In the genomic region with DNA sequence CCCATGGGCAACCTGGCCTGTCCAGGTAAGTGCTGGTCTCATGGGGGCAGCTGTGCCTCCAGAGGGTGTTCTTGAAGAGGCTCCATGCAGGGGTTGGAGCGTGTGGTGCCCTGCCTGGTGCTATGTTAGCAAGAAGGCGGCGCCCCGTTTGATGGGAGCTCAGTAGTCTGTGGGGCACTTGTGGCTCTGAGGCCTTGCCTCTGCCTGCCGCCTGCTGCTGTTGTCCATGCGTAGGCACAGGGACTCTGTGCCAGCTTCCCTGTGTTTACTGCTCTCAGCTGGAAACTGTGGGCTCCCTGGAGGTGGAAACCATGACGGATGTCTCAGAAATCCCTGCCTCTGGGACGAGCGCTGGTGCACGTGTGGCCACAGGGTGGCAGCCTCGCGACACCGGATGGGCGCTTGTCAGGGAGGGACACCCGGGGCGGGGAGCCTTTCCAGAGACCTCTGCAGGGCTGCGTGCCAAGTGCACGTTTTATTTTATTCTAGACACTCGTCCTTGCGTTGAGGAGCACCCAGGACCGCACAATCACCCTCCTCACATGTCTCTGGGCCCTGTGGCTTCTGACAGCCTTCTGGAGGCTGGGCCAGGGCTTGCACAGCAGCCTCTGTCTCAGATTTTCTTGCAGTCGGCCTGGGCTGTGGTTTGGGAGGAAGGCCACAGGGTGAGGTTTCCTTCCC, we compare ENCODE assay signal across 1 cellular context.
TF ChIP-seq lines count a peak whose summit lies in the region.

No MANE protein-coding gene starts in this region.

TF ChIP-seq in HepG2, 621 proteins besides CTCF, POLR2A, EP300 and RAD21 (continued from another document and continues in another):
- TF ChIP-seq, protein P1, sequence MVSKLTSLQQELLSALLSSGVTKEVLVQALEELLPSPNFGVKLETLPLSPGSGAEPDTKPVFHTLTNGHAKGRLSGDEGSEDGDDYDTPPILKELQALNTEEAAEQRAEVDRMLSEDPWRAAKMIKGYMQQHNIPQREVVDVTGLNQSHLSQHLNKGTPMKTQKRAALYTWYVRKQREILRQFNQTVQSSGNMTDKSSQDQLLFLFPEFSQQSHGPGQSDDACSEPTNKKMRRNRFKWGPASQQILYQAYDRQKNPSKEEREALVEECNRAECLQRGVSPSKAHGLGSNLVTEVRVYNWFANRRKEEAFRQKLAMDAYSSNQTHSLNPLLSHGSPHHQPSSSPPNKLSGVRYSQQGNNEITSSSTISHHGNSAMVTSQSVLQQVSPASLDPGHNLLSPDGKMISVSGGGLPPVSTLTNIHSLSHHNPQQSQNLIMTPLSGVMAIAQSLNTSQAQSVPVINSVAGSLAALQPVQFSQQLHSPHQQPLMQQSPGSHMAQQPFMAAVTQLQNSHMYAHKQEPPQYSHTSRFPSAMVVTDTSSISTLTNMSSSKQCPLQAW (CRISPR knock-in tag; IDR thresholded peaks at IDR 0.05) = peak; percentile 61; the same call in 1 of the 2 replicates
- TF ChIP-seq CBX2 (IDR thresholded peaks at IDR 0.05; ENCODE audit: low read depth, low read length) (no peak), CBX2 (CRISPR knock-in tag; IDR thresholded peaks at IDR 0.05; ENCODE audit: low read depth) (no peak), ZMAT3 (CRISPR knock-in tag; conservative IDR thresholded peaks at IDR 0.05) (no peak), ZC3H4 (CRISPR knock-in tag; IDR thresholded peaks at IDR 0.05; ENCODE audit: borderline replicate concordance) (no peak), TGIF2 (CRISPR knock-in tag; IDR thresholded peaks at IDR 0.05) (no peak), BRCA1 (CRISPR knock-in tag; IDR thresholded peaks at IDR 0.05) (no peak), ZNF30 (CRISPR knock-in tag; IDR thresholded peaks at IDR 0.05) (no peak), FOSL2 (CRISPR knock-in tag; IDR thresholded peaks at IDR 0.05) (peak; percentile 39; the same call in 1 of the 2 replicates), ZFP36L1 (CRISPR knock-in tag; IDR thresholded peaks at IDR 0.05) (no peak), ZNF33A (CRISPR knock-in tag; IDR thresholded peaks at IDR 0.05; ENCODE audit: borderline replicate concordance) (no peak), ZNF20 (CRISPR knock-in tag; IDR thresholded peaks at IDR 0.05) (no peak), ESRRA (CRISPR knock-in tag; IDR thresholded peaks at IDR 0.05; ENCODE audit: low read depth) (no peak), ZNF292 (CRISPR knock-in tag; IDR thresholded peaks at IDR 0.05; ENCODE audit: borderline replicate concordance, low read depth) (no peak), ATM (IDR thresholded peaks at IDR 0.05; ENCODE audit: borderline replicate concordance) (no peak), NR1H2 (CRISPR knock-in tag; IDR thresholded peaks at IDR 0.05; ENCODE audit: borderline replicate concordance, low read depth) (no peak), ZSCAN31 (CRISPR knock-in tag; IDR thresholded peaks at IDR 0.05; ENCODE audit: low read depth) (no peak), MTA3 (CRISPR knock-in tag; IDR thresholded peaks at IDR 0.05) (no peak), MAFK (conservative IDR thresholded peaks at IDR 0.05 in 1 of 2, IDR thresholded peaks at IDR 0.05 in 1 of 2; ENCODE audit: low read length in 2 of 2) (no peak), FOXJ3 (CRISPR knock-in tag; IDR thresholded peaks at IDR 0.05; ENCODE audit: borderline replicate concordance) (no peak), ZNF225 (CRISPR knock-in tag; IDR thresholded peaks at IDR 0.05) (no peak), PITX1 (CRISPR knock-in tag; IDR thresholded peaks at IDR 0.05) (no peak), SAP130 (CRISPR knock-in tag; IDR thresholded peaks at IDR 0.05; ENCODE audit: low read depth) (peak; percentile 18; the same call in 1 of the 2 replicates), ZNF577 (CRISPR knock-in tag; IDR thresholded peaks at IDR 0.05; ENCODE audit: borderline replicate concordance, low read depth) (no peak), CHD2 (IDR thresholded peaks at IDR 0.05; ENCODE audit: low read depth, low read length) (no peak), ZNF224 (CRISPR knock-in tag; IDR thresholded peaks at IDR 0.05) (no peak), AKAP8 (CRISPR knock-in tag; IDR thresholded peaks at IDR 0.05) (no peak), NFE2 (CRISPR knock-in tag; IDR thresholded peaks at IDR 0.05) (no peak), ZSCAN25 (CRISPR knock-in tag; IDR thresholded peaks at IDR 0.05) (no peak), MXD4 (CRISPR knock-in tag; IDR thresholded peaks at IDR 0.05) (no peak), AHR (CRISPR knock-in tag; IDR thresholded peaks at IDR 0.05) (no peak), RBM39 (IDR thresholded peaks at IDR 0.05; ENCODE audit: low read depth, low read length, poor library complexity, severe bottlenecking) (peak; percentile 39), HDAC1 (CRISPR knock-in tag; IDR thresholded peaks at IDR 0.05) (no peak), ZNF263 (CRISPR knock-in tag; IDR thresholded peaks at IDR 0.05) (peak; percentile 44; the same call in 1 of the 2 replicates), KDM1A (CRISPR knock-in tag; IDR thresholded peaks at IDR 0.05) (no peak), SOX13 (IDR thresholded peaks at IDR 0.05) (no peak), SOX13 (CRISPR knock-in tag; conservative IDR thresholded peaks at IDR 0.05 in 1 of 2, IDR thresholded peaks at IDR 0.05 in 1 of 2) (no peak), ZMYM3 (CRISPR knock-in tag; IDR thresholded peaks at IDR 0.05) (no peak)
- TF ChIP-seq, protein P2, sequence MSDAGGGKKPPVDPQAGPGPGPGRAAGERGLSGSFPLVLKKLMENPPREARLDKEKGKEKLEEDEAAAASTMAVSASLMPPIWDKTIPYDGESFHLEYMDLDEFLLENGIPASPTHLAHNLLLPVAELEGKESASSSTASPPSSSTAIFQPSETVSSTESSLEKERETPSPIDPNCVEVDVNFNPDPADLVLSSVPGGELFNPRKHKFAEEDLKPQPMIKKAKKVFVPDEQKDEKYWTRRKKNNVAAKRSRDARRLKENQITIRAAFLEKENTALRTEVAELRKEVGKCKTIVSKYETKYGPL (CRISPR knock-in tag; IDR thresholded peaks at IDR 0.05) = no peak
- TF ChIP-seq, protein P3, sequence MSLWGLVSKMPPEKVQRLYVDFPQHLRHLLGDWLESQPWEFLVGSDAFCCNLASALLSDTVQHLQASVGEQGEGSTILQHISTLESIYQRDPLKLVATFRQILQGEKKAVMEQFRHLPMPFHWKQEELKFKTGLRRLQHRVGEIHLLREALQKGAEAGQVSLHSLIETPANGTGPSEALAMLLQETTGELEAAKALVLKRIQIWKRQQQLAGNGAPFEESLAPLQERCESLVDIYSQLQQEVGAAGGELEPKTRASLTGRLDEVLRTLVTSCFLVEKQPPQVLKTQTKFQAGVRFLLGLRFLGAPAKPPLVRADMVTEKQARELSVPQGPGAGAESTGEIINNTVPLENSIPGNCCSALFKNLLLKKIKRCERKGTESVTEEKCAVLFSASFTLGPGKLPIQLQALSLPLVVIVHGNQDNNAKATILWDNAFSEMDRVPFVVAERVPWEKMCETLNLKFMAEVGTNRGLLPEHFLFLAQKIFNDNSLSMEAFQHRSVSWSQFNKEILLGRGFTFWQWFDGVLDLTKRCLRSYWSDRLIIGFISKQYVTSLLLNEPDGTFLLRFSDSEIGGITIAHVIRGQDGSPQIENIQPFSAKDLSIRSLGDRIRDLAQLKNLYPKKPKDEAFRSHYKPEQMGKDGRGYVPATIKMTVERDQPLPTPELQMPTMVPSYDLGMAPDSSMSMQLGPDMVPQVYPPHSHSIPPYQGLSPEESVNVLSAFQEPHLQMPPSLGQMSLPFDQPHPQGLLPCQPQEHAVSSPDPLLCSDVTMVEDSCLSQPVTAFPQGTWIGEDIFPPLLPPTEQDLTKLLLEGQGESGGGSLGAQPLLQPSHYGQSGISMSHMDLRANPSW (CRISPR knock-in tag; IDR thresholded peaks at IDR 0.05; ENCODE audit: borderline replicate concordance) = no peak
- TF ChIP-seq, protein P4, sequence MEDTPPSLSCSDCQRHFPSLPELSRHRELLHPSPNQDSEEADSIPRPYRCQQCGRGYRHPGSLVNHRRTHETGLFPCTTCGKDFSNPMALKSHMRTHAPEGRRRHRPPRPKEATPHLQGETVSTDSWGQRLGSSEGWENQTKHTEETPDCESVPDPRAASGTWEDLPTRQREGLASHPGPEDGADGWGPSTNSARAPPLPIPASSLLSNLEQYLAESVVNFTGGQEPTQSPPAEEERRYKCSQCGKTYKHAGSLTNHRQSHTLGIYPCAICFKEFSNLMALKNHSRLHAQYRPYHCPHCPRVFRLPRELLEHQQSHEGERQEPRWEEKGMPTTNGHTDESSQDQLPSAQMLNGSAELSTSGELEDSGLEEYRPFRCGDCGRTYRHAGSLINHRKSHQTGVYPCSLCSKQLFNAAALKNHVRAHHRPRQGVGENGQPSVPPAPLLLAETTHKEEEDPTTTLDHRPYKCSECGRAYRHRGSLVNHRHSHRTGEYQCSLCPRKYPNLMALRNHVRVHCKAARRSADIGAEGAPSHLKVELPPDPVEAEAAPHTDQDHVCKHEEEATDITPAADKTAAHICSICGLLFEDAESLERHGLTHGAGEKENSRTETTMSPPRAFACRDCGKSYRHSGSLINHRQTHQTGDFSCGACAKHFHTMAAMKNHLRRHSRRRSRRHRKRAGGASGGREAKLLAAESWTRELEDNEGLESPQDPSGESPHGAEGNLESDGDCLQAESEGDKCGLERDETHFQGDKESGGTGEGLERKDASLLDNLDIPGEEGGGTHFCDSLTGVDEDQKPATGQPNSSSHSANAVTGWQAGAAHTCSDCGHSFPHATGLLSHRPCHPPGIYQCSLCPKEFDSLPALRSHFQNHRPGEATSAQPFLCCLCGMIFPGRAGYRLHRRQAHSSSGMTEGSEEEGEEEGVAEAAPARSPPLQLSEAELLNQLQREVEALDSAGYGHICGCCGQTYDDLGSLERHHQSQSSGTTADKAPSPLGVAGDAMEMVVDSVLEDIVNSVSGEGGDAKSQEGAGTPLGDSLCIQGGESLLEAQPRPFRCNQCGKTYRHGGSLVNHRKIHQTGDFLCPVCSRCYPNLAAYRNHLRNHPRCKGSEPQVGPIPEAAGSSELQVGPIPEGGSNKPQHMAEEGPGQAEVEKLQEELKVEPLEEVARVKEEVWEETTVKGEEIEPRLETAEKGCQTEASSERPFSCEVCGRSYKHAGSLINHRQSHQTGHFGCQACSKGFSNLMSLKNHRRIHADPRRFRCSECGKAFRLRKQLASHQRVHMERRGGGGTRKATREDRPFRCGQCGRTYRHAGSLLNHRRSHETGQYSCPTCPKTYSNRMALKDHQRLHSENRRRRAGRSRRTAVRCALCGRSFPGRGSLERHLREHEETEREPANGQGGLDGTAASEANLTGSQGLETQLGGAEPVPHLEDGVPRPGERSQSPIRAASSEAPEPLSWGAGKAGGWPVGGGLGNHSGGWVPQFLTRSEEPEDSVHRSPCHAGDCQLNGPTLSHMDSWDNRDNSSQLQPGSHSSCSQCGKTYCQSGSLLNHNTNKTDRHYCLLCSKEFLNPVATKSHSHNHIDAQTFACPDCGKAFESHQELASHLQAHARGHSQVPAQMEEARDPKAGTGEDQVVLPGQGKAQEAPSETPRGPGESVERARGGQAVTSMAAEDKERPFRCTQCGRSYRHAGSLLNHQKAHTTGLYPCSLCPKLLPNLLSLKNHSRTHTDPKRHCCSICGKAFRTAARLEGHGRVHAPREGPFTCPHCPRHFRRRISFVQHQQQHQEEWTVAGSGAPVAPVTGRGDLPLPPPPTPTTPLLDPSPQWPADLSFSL (CRISPR knock-in tag; IDR thresholded peaks at IDR 0.05) = no peak
- TF ChIP-seq, protein P5, sequence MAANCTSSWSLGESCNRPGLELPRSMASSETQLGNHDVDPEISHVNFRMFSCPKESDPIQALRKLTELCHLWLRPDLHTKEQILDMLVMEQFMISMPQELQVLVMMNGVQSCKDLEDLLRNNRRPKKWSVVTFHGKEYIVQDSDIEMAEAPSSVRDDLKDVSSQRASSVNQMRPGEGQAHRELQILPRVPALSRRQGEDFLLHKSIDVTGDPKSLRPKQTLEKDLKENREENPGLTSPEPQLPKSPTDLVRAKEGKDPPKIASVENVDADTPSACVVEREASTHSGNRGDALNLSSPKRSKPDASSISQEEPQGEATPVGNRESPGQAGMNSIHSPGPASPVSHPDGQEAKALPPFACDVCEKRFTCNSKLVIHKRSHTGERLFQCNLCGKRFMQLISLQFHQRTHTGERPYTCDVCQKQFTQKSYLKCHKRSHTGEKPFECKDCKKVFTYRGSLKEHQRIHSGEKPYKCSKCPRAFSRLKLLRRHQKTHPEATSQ (CRISPR knock-in tag; IDR thresholded peaks at IDR 0.05; ENCODE audit: borderline replicate concordance) = no peak
- TF ChIP-seq, protein P6, sequence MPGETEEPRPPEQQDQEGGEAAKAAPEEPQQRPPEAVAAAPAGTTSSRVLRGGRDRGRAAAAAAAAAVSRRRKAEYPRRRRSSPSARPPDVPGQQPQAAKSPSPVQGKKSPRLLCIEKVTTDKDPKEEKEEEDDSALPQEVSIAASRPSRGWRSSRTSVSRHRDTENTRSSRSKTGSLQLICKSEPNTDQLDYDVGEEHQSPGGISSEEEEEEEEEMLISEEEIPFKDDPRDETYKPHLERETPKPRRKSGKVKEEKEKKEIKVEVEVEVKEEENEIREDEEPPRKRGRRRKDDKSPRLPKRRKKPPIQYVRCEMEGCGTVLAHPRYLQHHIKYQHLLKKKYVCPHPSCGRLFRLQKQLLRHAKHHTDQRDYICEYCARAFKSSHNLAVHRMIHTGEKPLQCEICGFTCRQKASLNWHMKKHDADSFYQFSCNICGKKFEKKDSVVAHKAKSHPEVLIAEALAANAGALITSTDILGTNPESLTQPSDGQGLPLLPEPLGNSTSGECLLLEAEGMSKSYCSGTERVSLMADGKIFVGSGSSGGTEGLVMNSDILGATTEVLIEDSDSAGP (CRISPR knock-in tag; IDR thresholded peaks at IDR 0.05; ENCODE audit: borderline replicate concordance) = 0 out of 2 replicates have a peak, but pooled peaks have one; percentile 27
- TF ChIP-seq, protein P7, sequence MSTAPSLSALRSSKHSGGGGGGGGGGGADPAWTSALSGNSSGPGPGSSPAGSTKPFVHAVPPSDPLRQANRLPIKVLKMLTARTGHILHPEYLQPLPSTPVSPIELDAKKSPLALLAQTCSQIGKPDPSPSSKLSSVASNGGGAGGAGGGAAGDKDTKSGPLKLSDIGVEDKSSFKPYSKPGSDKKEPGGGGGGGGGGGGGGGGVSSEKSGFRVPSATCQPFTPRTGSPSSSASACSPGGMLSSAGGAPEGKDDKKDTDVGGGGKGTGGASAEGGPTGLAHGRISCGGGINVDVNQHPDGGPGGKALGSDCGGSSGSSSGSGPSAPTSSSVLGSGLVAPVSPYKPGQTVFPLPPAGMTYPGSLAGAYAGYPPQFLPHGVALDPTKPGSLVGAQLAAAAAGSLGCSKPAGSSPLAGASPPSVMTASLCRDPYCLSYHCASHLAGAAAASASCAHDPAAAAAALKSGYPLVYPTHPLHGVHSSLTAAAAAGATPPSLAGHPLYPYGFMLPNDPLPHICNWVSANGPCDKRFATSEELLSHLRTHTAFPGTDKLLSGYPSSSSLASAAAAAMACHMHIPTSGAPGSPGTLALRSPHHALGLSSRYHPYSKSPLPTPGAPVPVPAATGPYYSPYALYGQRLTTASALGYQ (CRISPR knock-in tag; IDR thresholded peaks at IDR 0.05) = no peak
- TF ChIP-seq, protein P8, sequence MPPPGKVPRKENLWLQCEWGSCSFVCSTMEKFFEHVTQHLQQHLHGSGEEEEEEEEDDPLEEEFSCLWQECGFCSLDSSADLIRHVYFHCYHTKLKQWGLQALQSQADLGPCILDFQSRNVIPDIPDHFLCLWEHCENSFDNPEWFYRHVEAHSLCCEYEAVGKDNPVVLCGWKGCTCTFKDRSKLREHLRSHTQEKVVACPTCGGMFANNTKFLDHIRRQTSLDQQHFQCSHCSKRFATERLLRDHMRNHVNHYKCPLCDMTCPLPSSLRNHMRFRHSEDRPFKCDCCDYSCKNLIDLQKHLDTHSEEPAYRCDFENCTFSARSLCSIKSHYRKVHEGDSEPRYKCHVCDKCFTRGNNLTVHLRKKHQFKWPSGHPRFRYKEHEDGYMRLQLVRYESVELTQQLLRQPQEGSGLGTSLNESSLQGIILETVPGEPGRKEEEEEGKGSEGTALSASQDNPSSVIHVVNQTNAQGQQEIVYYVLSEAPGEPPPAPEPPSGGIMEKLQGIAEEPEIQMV (CRISPR knock-in tag; IDR thresholded peaks at IDR 0.05; ENCODE audit: low read depth) = no peak
